ENCODE assay signal across 7 cellular contexts in genomic region chr3:4934050-4934449, GRCh38.
"Had no signal": no experiment of that assay in that cellular context is flagged by ENCODE, and none has a peak within 500 bp of the region (broad histone marks: within the 10 kb centered on the region; RNA-seq: fewer than 3 reads in every experiment).

No MANE protein-coding gene starts in this region.

- H3K27ac ChIP-seq: GM23248 had no signal

- H3K4me3 Mint-ChIP-seq: HFFc6, IgD-negative memory B cell had no signal

- H3K27ac Mint-ChIP-seq: HFFc6 had no signal

- H2AFZ ChIP-seq: GM23248 had no signal

- H3K4me3 ChIP-seq: GM23248 had no signal

- H3K9ac ChIP-seq: GM23248 had no signal

- H3K27me3 Mint-ChIP-seq: IgD-negative memory B cell had no signal

- H3K9me3 Mint-ChIP-seq: HFFc6 had no signal

- DNase-seq: GM23248, GOT3, H7, HCEC 1CT, HFFc6, KG1 had no signal
